In genomic region chr2:143329288-143329687, GRCh38 we compare ENCODE assay signal across 19 cellular contexts.
"Had no signal": no experiment of that assay in that cellular context is flagged by ENCODE, and none has a peak within 500 bp of the region (broad histone marks: within the 10 kb centered on the region; RNA-seq: fewer than 3 reads in every experiment).

No MANE protein-coding gene starts in this region.

- H3K27ac ChIP-seq: brain microvascular endothelial cell, colonic mucosa, tibial artery had no signal

- H3K27ac Mint-ChIP-seq: activated B cell treated with CpG ODN at 0.5 μM for 24 hours; activated CD4-positive, alpha-beta T cell treated with anti-CD3 and anti-CD28 coated beads, Interleukin-2, amount 10 ng/mL, durations not matched to agents 24 days and 14 days; activated T-cell treated with anti-CD3 and anti-CD28 coated beads, Interleukin-2, amount 50 U/mL, for 72 hours; mesothelial cell of epicardium had no signal

- H3K4me1 Mint-ChIP-seq: neural crest cell had no signal

- H3K9me3 Mint-ChIP-seq: activated B cell treated with CpG ODN at 0.5 μM for 24 hours; activated CD4-positive, alpha-beta T cell treated with anti-CD3 and anti-CD28 coated beads, Interleukin-2, amount 10 ng/mL, durations not matched to agents 24 days and 14 days had no signal

- H3K4me3 ChIP-seq: colonic mucosa, lung, tibial artery had no signal

- H3K27me3 ChIP-seq: brain microvascular endothelial cell, colonic mucosa, tibial artery had no signal

- DNase-seq: activated B cell treated with CpG ODN at 0.5 μM for 24 hours; activated CD4-positive, alpha-beta T cell treated with anti-CD3 and anti-CD28 coated beads, Interleukin-2, amount 10 ng/mL, durations not matched to agents 24 days and 14 days; activated effector memory CD4-positive, alpha-beta T cell treated with anti-CD3 and anti-CD28 coated beads, Interleukin-2, amount 50 U/mL, for 16 hours; activated T-cell treated with anti-CD3 and anti-CD28 coated beads, Interleukin-2, amount 50 U/mL, for 72 hours; brain microvascular endothelial cell; central memory CD4-positive, alpha-beta T cell; colonic mucosa; erythroblast; foreskin melanocyte; glutamatergic neuron; hippocampal formation; islet precursor cell; retina; stimulated activated naive CD4-positive, alpha-beta T cell; substantia nigra; tibial artery had no signal

- H3K36me3 Mint-ChIP-seq: mesothelial cell of epicardium had no signal

- H3K9me3 ChIP-seq: colonic mucosa, tibial artery had no signal

- H3K36me3 ChIP-seq: brain microvascular endothelial cell, colonic mucosa, tibial artery had no signal

- H3K27me3 Mint-ChIP-seq: activated B cell treated with CpG ODN at 0.5 μM for 24 hours; activated CD4-positive, alpha-beta T cell treated with anti-CD3 and anti-CD28 coated beads, Interleukin-2, amount 10 ng/mL, durations not matched to agents 24 days and 14 days had no signal

- H3K4me1 ChIP-seq: colonic mucosa, tibial artery had no signal

- H3K4me3 Mint-ChIP-seq: activated B cell treated with CpG ODN at 0.5 μM for 24 hours; activated CD4-positive, alpha-beta T cell treated with anti-CD3 and anti-CD28 coated beads, Interleukin-2, amount 10 ng/mL, durations not matched to agents 24 days and 14 days; activated T-cell treated with anti-CD3 and anti-CD28 coated beads, Interleukin-2, amount 50 U/mL, for 72 hours; mesothelial cell of epicardium; neural crest cell had no signal
